27 cellular contexts compared by ENCODE assay signal in genomic region chr18:42514522-42514921, GRCh38.
A peak's percentile ranks its signal among the peaks of the same experiment; 100 is the strongest.
DNase-seq lines count a peak whose midpoint lies in the region; ATAC-seq and TF ChIP-seq lines count a peak whose summit lies in the region.
"Had no signal": no experiment of that assay in that cellular context is flagged by ENCODE, and none has a peak within 500 bp of the region (broad histone marks: within the 10 kb centered on the region; RNA-seq: fewer than 3 reads in every experiment).

No MANE protein-coding gene starts in this region.

- no peak overlapping the region for H2AFZ ChIP-seq in H9 (ENCODE audit: low read length)

- H4K5ac ChIP-seq in H9 (ENCODE audit: insufficient read length, low read depth, low read length): no peak overlapping the region

- H2BK15ac ChIP-seq in H9 (ENCODE audit: low read depth, low read length): no peak overlapping the region

- H2AK5ac ChIP-seq in H9 (ENCODE audit: insufficient read length, low read length): no peak overlapping the region

- DNase-seq in H9 (no peak), fibroblast of mammary gland (ENCODE audit: low read depth) (peak; percentile 28), skeletal muscle cell (ENCODE audit: low read depth) (peak; percentile 9), DMS53 treated with DMSO at 0.1 percent for 48 hours (lab: John Stamatoyannopoulos, UW; ENCODE audit: unreplicated experiment) (no peak)
- DNase-seq: activated CD4-positive, alpha-beta T cell treated with anti-CD3 and anti-CD28 coated beads, Interleukin-2, amount 50 U/mL, for 4 hours; activated naive CD4-positive, alpha-beta T cell; amniotic stem cell; DND-41; effector CD4-positive, alpha-beta T cell; left ventricle myocardium superior; MV-4-11; NCI-H1694; NCI-H748 treated with DMSO at 0.1 percent for 48 hours; OCI-M1; SHP77; spleen; stimulated activated CD4-positive, alpha-beta T cell treated with anti-CD3 and anti-CD28 coated beads, Interleukin-4, amount 100 ng/mL, for 24 hours; stomach; upper lobe of left lung had no signal

- no peaks in the 10 kb centered on the region for H3K23me2 ChIP-seq in H9 (ENCODE audit: insufficient read length, low read depth, low read length, poor library complexity, severe bottlenecking)

- no peak overlapping the region for H3K27ac ChIP-seq in H9 (ENCODE audit: insufficient read length, low read depth, low read length)
- H3K27ac ChIP-seq: esophagus muscularis mucosa, spleen, stomach, upper lobe of left lung had no signal

- TF ChIP-seq CTCF in H9 (conservative IDR thresholded peaks at IDR 0.05): no peak
- no peak for TF ChIP-seq CTCF in fibroblast of mammary gland (conservative IDR thresholded peaks at IDR 0.05; ENCODE audit: control insufficient read depth, insufficient read depth, low read depth, low read length)

- H2BK120ac ChIP-seq in H9 (ENCODE audit: low read depth, low read length, poor library complexity, severe bottlenecking): no peak overlapping the region

- peaks cover 0 to 3% of the 10 kb centered on the region in 2 experiments; a peak in 1 of 5 replicates for H3K9me3 Mint-ChIP-seq in H9
- H3K9me3 Mint-ChIP-seq in activated T-helper 17 cell treated with anti-CD3 and anti-CD28 coated beads, Interleukin-2, amount 50 U/mL, for 72 hours: peaks cover 4% of the 10 kb centered on the region
- H3K9me3 Mint-ChIP-seq: neural crest cell had no signal

- H3K4ac ChIP-seq in H9 (ENCODE audit: low read depth, low read length): no peak overlapping the region

- H3K36me3 Mint-ChIP-seq in H9 (ENCODE audit: insufficient read depth in 1 of 3, low read depth in 3 of 3): peaks cover 0 to 15% (median 3%) of the 10 kb centered on the region in 3 experiments; a peak in 2 of 7 replicates
- no peaks in the 10 kb centered on the region for H3K36me3 Mint-ChIP-seq in activated T-helper 17 cell treated with anti-CD3 and anti-CD28 coated beads, Interleukin-2, amount 50 U/mL, for 72 hours (ENCODE audit: low read depth)

- no peaks in the 10 kb centered on the region for H3K9me3 ChIP-seq in H9 (ENCODE audit: control insufficient read depth, low read depth, low read length)
- H3K9me3 ChIP-seq: esophagus muscularis mucosa, spleen, stomach, upper lobe of left lung had no signal

- no peak overlapping the region; a peak in 1 of 5 replicates for H3K4me3 Mint-ChIP-seq in H9
- H3K4me3 Mint-ChIP-seq in activated T-helper 17 cell treated with anti-CD3 and anti-CD28 coated beads, Interleukin-2, amount 50 U/mL, for 72 hours: no peak overlapping the region
- H3K4me3 Mint-ChIP-seq: neural crest cell had no signal

- no peak overlapping the region for H3K9ac ChIP-seq in H9 (ENCODE audit: extremely low read depth, insufficient read length, low read length)

- no peak overlapping the region for H3K4me2 ChIP-seq in H9 (ENCODE audit: insufficient read depth, insufficient read length, low read length)

- H3K79me2 ChIP-seq in H9 (ENCODE audit: insufficient read depth, low read length): no peaks in the 10 kb centered on the region

- H3K4me1 ChIP-seq in H9 (ENCODE audit: insufficient read depth, low read length): no peaks in the 10 kb centered on the region
- H3K4me1 ChIP-seq: esophagus muscularis mucosa, spleen, upper lobe of left lung had no signal

- ATAC-seq in activated T-helper 17 cell treated with anti-CD3 and anti-CD28 coated beads, Interleukin-2, amount 50 U/mL, for 72 hours (replicated peaks): peak; percentile 7
- ATAC-seq in HG03159 (IDR thresholded peaks at IDR 0.05; ENCODE audit: unreplicated experiment) (no peak), GM18909 (IDR thresholded peaks at IDR 0.05; ENCODE audit: poor library complexity, unreplicated experiment) (no peak), GM21447 (IDR thresholded peaks at IDR 0.05; ENCODE audit: unreplicated experiment) (no peak)
- ATAC-seq: K562, left ventricle myocardium superior had no signal

- H2BK12ac ChIP-seq in H9 (ENCODE audit: insufficient read length, low read depth, low read length): no peak overlapping the region

- H4K91ac ChIP-seq in H9 (ENCODE audit: insufficient read length, low read depth, low read length): no peak overlapping the region

- no peaks in the 10 kb centered on the region for H3K79me1 ChIP-seq in H9 (ENCODE audit: insufficient read depth, low read depth, low read length, poor library complexity, severe bottlenecking)

- H4K8ac ChIP-seq in H9 (replicated peaks; ENCODE audit: insufficient read length, low read depth, low read length): no peak overlapping the region

- H2BK5ac ChIP-seq in H9 (ENCODE audit: insufficient read length, low read length): no peak overlapping the region

- H3K4me1 Mint-ChIP-seq in H9: peaks cover 3 to 4% of the 10 kb centered on the region in 2 experiments
- H3K4me1 Mint-ChIP-seq in activated T-helper 17 cell treated with anti-CD3 and anti-CD28 coated beads, Interleukin-2, amount 50 U/mL, for 72 hours: no peaks in the 10 kb centered on the region
- H3K4me1 Mint-ChIP-seq: neural crest cell had no signal

- H4K20me1 ChIP-seq in H9 (ENCODE audit: control insufficient read depth, insufficient read depth, insufficient read length): no peaks in the 10 kb centered on the region

- no peak overlapping the region for H3K18ac ChIP-seq in H9 (ENCODE audit: insufficient read length, low read depth, low read length)

- H3K56ac ChIP-seq in H9 (ENCODE audit: insufficient read length, low read depth, low read length): no peak overlapping the region

- H2BK20ac ChIP-seq in H9 (ENCODE audit: low read depth, low read length, poor library complexity, severe bottlenecking): no peak overlapping the region

- no peaks in the 10 kb centered on the region for H3K27me3 ChIP-seq in H9 (ENCODE audit: insufficient read depth, low read length)
- H3K27me3 ChIP-seq: esophagus muscularis mucosa, spleen, stomach, upper lobe of left lung had no signal

- peak overlapping the region in 2 of 3 experiments; percentile 5 to 14; a peak in 1 of 7 replicates for H3K27ac Mint-ChIP-seq in H9
- H3K27ac Mint-ChIP-seq in activated T-helper 17 cell treated with anti-CD3 and anti-CD28 coated beads, Interleukin-2, amount 50 U/mL, for 72 hours: no peak overlapping the region

- H3K23ac ChIP-seq in H9 (ENCODE audit: insufficient read length, low read depth, low read length): no peak overlapping the region

- H3T11ph ChIP-seq in H9 (ENCODE audit: low read length): no peak overlapping the region

- H3K4me3 ChIP-seq in fibroblast of mammary gland (ENCODE audit: control insufficient read depth, low read depth, low read length): no peak overlapping the region
- H3K4me3 ChIP-seq in skeletal muscle cell (ENCODE audit: low read depth, low read length): no peak overlapping the region
- H3K4me3 ChIP-seq: esophagus muscularis mucosa, K562, spleen, stomach, upper lobe of left lung had no signal

- H3K27me3 Mint-ChIP-seq in H9 (ENCODE audit: low read depth): no peaks in the 10 kb centered on the region
- no peaks in the 10 kb centered on the region for H3K27me3 Mint-ChIP-seq in activated T-helper 17 cell treated with anti-CD3 and anti-CD28 coated beads, Interleukin-2, amount 50 U/mL, for 72 hours
- H3K27me3 Mint-ChIP-seq: progenitor cell of endocrine pancreas had no signal

- WGBS in H9 (ENCODE audit: extremely low coverage, insufficient read length, low lambda C conversion rate): no CpG with 5 or more reads among the region's 3 CpGs

- H3K14ac ChIP-seq in H9 (ENCODE audit: insufficient read depth, low read length): no peak overlapping the region

Comparison
In these comparisons a context has a peak if more than half of its experiments do, and no peak if none do; other contexts are left out.
1. DNase-seq: peak in fibroblast of mammary gland (single experiment) and skeletal muscle cell (single experiment); none in H9 (single experiment) and DMS53 treated with DMSO at 0.1 percent for 48 hours (single experiment).